ENCODE assay signal across 19 cellular contexts in genomic region chr5:10427978-10428377, GRCh38. TPM values are rescaled to one million over a fixed set of nuclear protein-coding genes. Genes with fewer than 3 reads are reported as not detected.
DNase-seq lines count a peak whose midpoint lies in the region; ATAC-seq, FAIRE-seq and TF ChIP-seq lines count a peak whose summit lies in the region.
"Had no signal": no experiment of that assay in that cellular context is flagged by ENCODE, and none has a peak within 500 bp of the region (broad histone marks: within the 10 kb centered on the region; RNA-seq: fewer than 3 reads in every experiment).

No MANE protein-coding gene starts in this region.

- peak; percentile 53 for DNase-seq in LNCaP clone FGC (ENCODE audit: low read depth)
- DNase-seq in SK-N-MC (ENCODE audit: low read depth, low spot score): no peak
- DNase-seq in amniotic epithelial cell (ENCODE audit: low read depth): peak; percentile 33
- DNase-seq in mucosa of descending colon: no peak
- no peak for DNase-seq in NCI-H524 treated with DMSO at 0.1 percent for 48 hours (lab: John Stamatoyannopoulos, UW)
- no peak for DNase-seq in small intestine
- DNase-seq in SKM-1 treated with dmso at 0.1 percent for 144 hours (lab: John Stamatoyannopoulos, UW; ENCODE audit: unreplicated experiment): no peak
- DNase-seq: ACHN; BE2C; C1 segment of cervical spinal cord; Caco-2; CD4-positive, alpha-beta T cell; HCEC 1CT had no signal

- H3K9me3 ChIP-seq in SK-N-MC (ENCODE audit: low read depth, low read length): no peaks in the 10 kb centered on the region
- no peaks in the 10 kb centered on the region for H3K9me3 ChIP-seq in mucosa of descending colon
- H3K9me3 ChIP-seq in small intestine (ENCODE audit: control insufficient read depth, low read depth): no peaks in the 10 kb centered on the region
- H3K9me3 ChIP-seq: BE2C, Caco-2 had no signal

- TF ChIP-seq CTCF in LNCaP clone FGC (IDR thresholded peaks at IDR 0.05; ENCODE audit: control insufficient read depth, extremely low read depth, insufficient read depth) (no peak), mucosa of descending colon (IDR thresholded peaks at IDR 0.05) (no peak)

- no peaks in the 10 kb centered on the region for H3K4me1 ChIP-seq in mucosa of descending colon (ENCODE audit: low read depth)
- H3K4me1 ChIP-seq in small intestine (ENCODE audit: control insufficient read depth in 2 of 2, insufficient read depth in 1 of 2, low read depth in 1 of 2, low read length in 1 of 2): no peaks in the 10 kb centered on the region
- H3K4me1 ChIP-seq: BE2C, Caco-2 had no signal

- ATAC-seq in mucosa of descending colon: peak; percentile 81
- ATAC-seq: GM23338 had no signal

- FAIRE-seq in small intestine (lab: Jason Lieb, UNC): no peak
- FAIRE-seq: A204.1, D721Med, G401.6, H54 had no signal

- no peak overlapping the region for H3K9ac ChIP-seq in SK-N-MC (ENCODE audit: insufficient read length)

- WGBS in small intestine, 3 donors: 92 to 100% (median 100%) methylated on average over 2 of the region's 2 CpGs

- H3K27me3 ChIP-seq in small intestine (ENCODE audit: control insufficient read depth in 2 of 2, insufficient read depth in 2 of 2, low read length in 2 of 2): no peaks in the 10 kb centered on the region
- H3K27me3 ChIP-seq: BE2C had no signal

- intact Hi-C loops in mucosa of descending colon (cut with DNase I, micrococcal nuclease): no loop called here

- H3K36me3 ChIP-seq in SK-N-MC (ENCODE audit: insufficient read depth, low read length) (peaks cover 94% of the 10 kb centered on the region), mucosa of descending colon (ENCODE audit: low read depth) (peaks cover 9% of the 10 kb centered on the region), small intestine (ENCODE audit: control insufficient read depth in 2 of 2, insufficient read depth in 2 of 2, low read length in 2 of 2) (peaks cover 12 to 27% of the 10 kb centered on the region in 2 donors)

- H3K4me3 ChIP-seq in LNCaP clone FGC (ENCODE audit: low read depth, low read length): no peak overlapping the region
- no peak overlapping the region for H3K4me3 ChIP-seq in SK-N-MC
- no peak overlapping the region for H3K4me3 ChIP-seq in mucosa of descending colon
- H3K4me3 ChIP-seq in small intestine (ENCODE audit: low read depth in 1 of 2, low read length in 2 of 2): no peak overlapping the region
- H3K4me3 ChIP-seq: GM23338 had no signal

- H3K27ac ChIP-seq in SK-N-MC (peak overlapping the region; percentile 40), small intestine (ENCODE audit: low read depth in 1 of 2, low read length in 1 of 2) (no peak overlapping the region)

RNA-seq across cellular contexts. Expression of gene ROPN1L, which starts 13.7 kb away (rescaled TPM):
- not detected for total RNA-seq in mucosa of descending colon
- polyA plus RNA-seq in small intestine: under 1 TPM in 1 of 3 donors, not detected in 2; 0.76 TPM
- total RNA-seq: GM23338, HT-29 had no signal

Comparison
In these comparisons a context has a peak if more than half of its experiments do, and no peak if none do; other contexts are left out.
1. DNase-seq: peak in LNCaP clone FGC (single experiment) and amniotic epithelial cell (single experiment); none in SK-N-MC (single experiment), mucosa of descending colon (0 of 3), NCI-H524 treated with DMSO at 0.1 percent for 48 hours (single experiment), small intestine (single experiment) and SKM-1 treated with dmso at 0.1 percent for 144 hours (single experiment).